Comparison of ENCODE assay signal across 8 cellular contexts in the genomic region with DNA sequence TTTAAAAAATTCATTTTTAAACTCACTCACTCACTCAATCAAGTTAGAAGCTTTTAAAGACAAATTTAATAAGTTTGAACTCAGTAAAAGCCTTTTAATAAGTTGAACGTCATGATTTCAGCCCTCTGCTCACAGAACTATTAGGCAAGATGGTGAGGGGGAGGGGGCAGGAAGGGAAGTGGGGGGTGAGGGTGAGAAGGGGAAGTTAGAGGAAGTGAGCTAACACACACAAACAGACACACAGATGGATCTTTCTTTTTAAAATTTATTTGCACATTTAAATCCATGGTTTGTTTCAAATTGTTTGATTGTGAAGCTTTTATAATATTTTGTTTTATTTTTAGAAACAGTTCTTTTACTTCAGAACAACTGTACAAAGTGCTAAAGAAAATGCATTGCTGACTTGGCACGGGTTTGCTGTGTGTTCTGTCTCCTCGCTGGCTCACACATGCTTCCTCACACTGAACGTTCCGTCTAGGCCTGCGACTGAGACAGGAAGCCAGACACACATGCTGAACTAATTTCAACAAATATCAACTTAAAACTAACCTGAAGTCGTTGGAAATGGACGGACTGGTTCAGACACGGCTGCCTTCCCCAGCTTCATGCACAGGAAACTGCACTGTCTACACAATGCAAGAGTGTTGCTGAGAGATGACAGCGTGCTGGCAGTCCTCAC. TPM values are rescaled to one million over a fixed set of nuclear protein-coding genes. Genes with fewer than 3 reads are reported as not detected.
A peak's percentile ranks its signal among the peaks of the same experiment; 100 is the strongest.
DNase-seq lines count a peak whose midpoint lies in the region; ATAC-seq and TF ChIP-seq lines count a peak whose summit lies in the region.

No MANE protein-coding gene starts in this region.

- H3K27ac Mint-ChIP-seq in naive thymus-derived CD8-positive, alpha-beta T cell, result peak overlapping the region; percentile 93 to 99 (median 98)
- H3K27ac Mint-ChIP-seq in progenitor cell of endocrine pancreas, result no peak overlapping the region

- in situ Hi-C loops in HAP-1 (cut with MboI; ENCODE audit: low sequenced_read_pairs), result no loop called here

- H3K27me3 Mint-ChIP-seq in naive thymus-derived CD8-positive, alpha-beta T cell, result no peaks in the 10 kb centered on the region
- peaks cover 13% of the 10 kb centered on the region for H3K27me3 Mint-ChIP-seq in progenitor cell of endocrine pancreas

- 0 out of 2 replicates have a peak, but pooled peaks cover 3% of the 10 kb centered on the region for H3K27me3 ChIP-seq in HAP-1 (ENCODE audit: low read depth)

- no peaks in the 10 kb centered on the region for H3K36me3 ChIP-seq in HAP-1 (replicated peaks)

- peaks cover 30 to 86% (median 72%) of the 10 kb centered on the region in 4 donors for H3K4me1 Mint-ChIP-seq in naive thymus-derived CD8-positive, alpha-beta T cell
- no peaks in the 10 kb centered on the region for H3K4me1 Mint-ChIP-seq in progenitor cell of endocrine pancreas (ENCODE audit: low read depth)

- DNase-seq in effector CD4-positive, alpha-beta T cell, result peak; percentile 52
- DNase-seq in naive thymus-derived CD8-positive, alpha-beta T cell, result peak in 9 of 10 donors; percentile 53 to 86 (median 59)
- DNase-seq in HAP-1 (ENCODE audit: low spot score in 2 of 2) (no peak), DMS153 treated with DMSO at 0.1 percent for 48 hours (lab: John Stamatoyannopoulos, UW; ENCODE audit: unreplicated experiment) (no peak), progenitor cell of endocrine pancreas (ENCODE audit: low spot score, unreplicated experiment) (no peak)

- peak overlapping the region; percentile 77 to 96 (median 89) for H3K4me3 Mint-ChIP-seq in naive thymus-derived CD8-positive, alpha-beta T cell
- no peak overlapping the region for H3K4me3 Mint-ChIP-seq in progenitor cell of endocrine pancreas (ENCODE audit: low read depth)

- no peaks in the 10 kb centered on the region for H3K9me3 ChIP-seq in HAP-1

- H3K9me3 Mint-ChIP-seq in naive thymus-derived CD8-positive, alpha-beta T cell, result peaks cover 0 to 17% (median 8%) of the 10 kb centered on the region in 9 donors
- H3K9me3 Mint-ChIP-seq in progenitor cell of endocrine pancreas (ENCODE audit: low read depth), result peaks cover 3% of the 10 kb centered on the region

- H3K4me1 ChIP-seq in HAP-1, result no peaks in the 10 kb centered on the region

- TF ChIP-seq CTCF in progenitor cell of endocrine pancreas (IDR thresholded peaks at IDR 0.05; ENCODE audit: unreplicated experiment), result no peak

- H3K36me3 Mint-ChIP-seq in naive thymus-derived CD8-positive, alpha-beta T cell, result peaks cover 9 to 24% (median 14%) of the 10 kb centered on the region in 3 donors
- no peaks in the 10 kb centered on the region for H3K36me3 Mint-ChIP-seq in progenitor cell of endocrine pancreas (ENCODE audit: insufficient read depth)

- POLR2A ChIA-PET in naive thymus-derived CD8-positive, alpha-beta T cell (lab: Charles Lee), result interaction anchor here (0.6 to 6.7 kb wide), 21 partner anchors 10 to 1740 kb away, joined by 3 to 239 read pairs (median 6); a partner anchor contains a TSS

- H3K4me3 ChIP-seq in HAP-1, result no peak overlapping the region

- ATAC-seq in HG03135 (IDR thresholded peaks at IDR 0.05; ENCODE audit: unreplicated experiment), result peak; percentile 51
- ATAC-seq in activated CD4-positive, CD25-positive, alpha-beta regulatory T cell treated with anti-CD3 and anti-CD28 coated beads, Interleukin-2, amount 50 U/mL, for 24 hours, result peak; percentile 71 to 75
- peak; percentile 80 to 84 for ATAC-seq in naive thymus-derived CD8-positive, alpha-beta T cell
- ATAC-seq in HG02642 (IDR thresholded peaks at IDR 0.05; ENCODE audit: poor library complexity, unreplicated experiment), result no peak

RNA-seq across cellular contexts. Expression of a gene that starts 7.9 kb away (rescaled TPM):
- total RNA-seq in naive thymus-derived CD8-positive, alpha-beta T cell, result 10 to 100 TPM; 10.2 to 10.5 TPM
- polyA plus RNA-seq in naive thymus-derived CD8-positive, alpha-beta T cell, result 10 to 100 TPM in 1 of 3 donors, 1 to 10 TPM in 2; 6.2 to 10.9 (median 6.4) TPM
- total RNA-seq in progenitor cell of endocrine pancreas, result not detected in 2 replicates

Comparison
In these comparisons a context has a peak if more than half of its experiments do, and no peak if none do; other contexts are left out.
1. DNase-seq: peak in effector CD4-positive, alpha-beta T cell (single experiment) and naive thymus-derived CD8-positive, alpha-beta T cell (9 of 10); none in HAP-1 (0 of 2), DMS153 treated with DMSO at 0.1 percent for 48 hours (single experiment) and progenitor cell of endocrine pancreas (single experiment).
2. RNA of a gene that starts 7.9 kb away (total RNA-seq): 10.2 to 10.5 TPM in naive thymus-derived CD8-positive, alpha-beta T cell; not detected in progenitor cell of endocrine pancreas; every median in the first group is over 10 times any median in the second.